37 cellular contexts compared by ENCODE assay signal in the genomic region with DNA sequence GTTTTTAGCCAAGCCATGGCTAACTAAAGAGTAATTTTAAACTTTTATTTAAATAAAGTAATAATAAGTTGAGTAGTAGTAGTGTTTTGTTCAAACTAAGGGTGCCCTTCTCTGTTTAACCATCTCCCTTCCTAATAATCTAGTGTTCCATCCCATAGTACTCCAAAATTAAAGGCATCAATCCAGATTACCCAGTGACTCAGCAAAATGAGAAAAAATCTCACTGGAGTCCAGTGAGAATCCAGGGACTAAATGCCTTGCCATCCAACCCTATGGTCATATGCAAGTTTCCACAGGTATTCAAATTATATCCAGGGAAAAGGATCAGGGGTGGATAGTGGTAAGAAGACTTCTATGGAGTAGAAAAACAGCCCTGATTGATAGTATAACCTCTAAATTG.
"Had no signal": no experiment of that assay in that cellular context is flagged by ENCODE, and none has a peak within 500 bp of the region (broad histone marks: within the 10 kb centered on the region; RNA-seq: fewer than 3 reads in every experiment).

No MANE protein-coding gene starts in this region.

- H3K4me1 ChIP-seq: adrenal gland had no signal

- H3K27ac ChIP-seq: adrenal gland, cardiac muscle cell, WERI-Rb-1 had no signal

- H3K9me3 ChIP-seq: adrenal gland had no signal

- H3K4me1 Mint-ChIP-seq: brain had no signal

- FAIRE-seq: bronchial epithelial cell had no signal

- H3K36me3 ChIP-seq: adrenal gland, cardiac muscle cell, WERI-Rb-1 had no signal

- H3K4me3 Mint-ChIP-seq: activated B cell treated with CpG ODN at 0.5 μM for 24 hours; activated CD4-positive, alpha-beta memory T cell treated with anti-CD3 and anti-CD28 coated beads for 36 hours; activated CD4-positive, alpha-beta T cell treated with anti-CD3 and anti-CD28 coated beads, Interleukin-2, amount 10 ng/mL, durations not matched to agents 24 days and 14 days; activated CD8-positive, alpha-beta T cell treated with anti-CD3 and anti-CD28 coated beads for 36 hours; activated naive CD4-positive, alpha-beta T cell treated with anti-CD3 and anti-CD28 coated beads for 36 hours; activated naive CD8-positive, alpha-beta T cell treated with anti-CD3 and anti-CD28 coated beads for 36 hours; activated T-cell treated with anti-CD3 and anti-CD28 coated beads, Interleukin-2, amount 50 U/mL, for 4 hours; activated T-cell treated with anti-CD3 and anti-CD28 coated beads, Interleukin-2, amount 50 U/mL, for 72 hours; activated T-helper 1 cell treated with anti-CD3 and anti-CD28 coated beads, Interleukin-12 subunit alpha, Interleukin-12 subunit beta, Interleukin-2, Interleukin-4 antibody, amounts not matched to agents 30 ng/mL and 10 ng/mL and 1 ng/mL, durations not matched to agents 14 hours and 24 hours and 36 hours; activated T-helper 17 cell treated with anti-CD3 and anti-CD28 coated beads, Interleukin-2, amount 50 U/mL, for 72 hours; brain; central memory CD8-positive, alpha-beta T cell; T-helper 1 cell treated with Interleukin-12 subunit alpha and Interleukin-12 subunit beta and Interleukin-4 antibody, amounts not matched to agents 30 μg/mL and 1 μg/mL, for 36 hours; T-helper 2 cell treated with Interferon-gamma antibody and Interleukin-4, amounts not matched to agents 5 μg/mL and 100 μg/mL, for 36 hours had no signal

- H3K36me3 Mint-ChIP-seq: activated CD4-positive, alpha-beta memory T cell treated with anti-CD3 and anti-CD28 coated beads for 36 hours; brain had no signal

- H3K9me3 Mint-ChIP-seq: activated B cell treated with CpG ODN at 0.5 μM for 24 hours; activated CD4-positive, alpha-beta memory T cell treated with anti-CD3 and anti-CD28 coated beads for 36 hours; activated CD8-positive, alpha-beta T cell treated with anti-CD3 and anti-CD28 coated beads for 36 hours; activated naive CD4-positive, alpha-beta T cell treated with anti-CD3 and anti-CD28 coated beads for 36 hours; activated naive CD4-positive, alpha-beta T cell treated with anti-CD3 and anti-CD28 coated beads, Interleukin-2, amount 50 U/mL, for 72 hours; activated naive CD8-positive, alpha-beta T cell treated with anti-CD3 and anti-CD28 coated beads for 36 hours; activated T-cell treated with anti-CD3 and anti-CD28 coated beads, Interleukin-2, amount 50 U/mL, for 4 hours; activated T-cell treated with anti-CD3 and anti-CD28 coated beads, Interleukin-2, amount 50 U/mL, for 72 hours; activated T-helper 1 cell treated with anti-CD3 and anti-CD28 coated beads, Interleukin-12 subunit alpha, Interleukin-12 subunit beta, Interleukin-2, Interleukin-4 antibody, amounts not matched to agents 30 ng/mL and 10 ng/mL and 1 ng/mL, durations not matched to agents 14 hours and 24 hours and 36 hours; activated T-helper 17 cell treated with anti-CD3 and anti-CD28 coated beads, Interleukin-2, amount 50 U/mL, for 72 hours; brain; central memory CD8-positive, alpha-beta T cell; T-helper 2 cell treated with Interferon-gamma antibody and Interleukin-4, amounts not matched to agents 5 μg/mL and 100 μg/mL, for 36 hours had no signal

- DNase-seq: activated B cell treated with CpG ODN at 0.5 μM for 24 hours; activated CD4-positive, alpha-beta memory T cell treated with anti-CD3 and anti-CD28 coated beads for 36 hours; activated CD4-positive, alpha-beta T cell treated with anti-CD3 and anti-CD28 coated beads for 4 hours; activated CD4-positive, alpha-beta T cell treated with anti-CD3 and anti-CD28 coated beads, Interleukin-2, amount 10 ng/mL, durations not matched to agents 24 days and 14 days; activated CD4-positive, alpha-beta T cell treated with anti-CD3 and anti-CD28 coated beads, Interleukin-2, amount 50 U/mL, for 1 hour; activated CD4-positive, alpha-beta T cell treated with anti-CD3 and anti-CD28 coated beads, Interleukin-2, amount 50 U/mL, for 4 hours; activated CD4-positive, CD25-positive, alpha-beta regulatory T cell treated with anti-CD3 and anti-CD28 coated beads, Interleukin-2, amount 50 U/mL, for 72 hours; activated CD8-positive, alpha-beta memory T cell treated with anti-CD3 and anti-CD28 coated beads, Interleukin-2, amount 50 U/mL, for 4 hours; activated CD8-positive, alpha-beta T cell treated with anti-CD3 and anti-CD28 coated beads for 36 hours; activated effector memory CD4-positive, alpha-beta T cell treated with anti-CD3 and anti-CD28 coated beads, Interleukin-2, amount 50 U/mL, for 16 hours; activated gamma-delta T cell treated with Interleukin-2 at 50 U/mL for 16 hours; activated naive CD4-positive, alpha-beta T cell; activated naive CD4-positive, alpha-beta T cell treated with anti-CD3 and anti-CD28 coated beads for 36 hours; activated naive CD4-positive, alpha-beta T cell treated with anti-CD3 and anti-CD28 coated beads, Interleukin-2, amount 50 U/mL, for 16 hours; activated naive CD8-positive, alpha-beta T cell treated with anti-CD3 and anti-CD28 coated beads for 36 hours; activated T-cell treated with anti-CD3 and anti-CD28 coated beads for 4 hours; activated T-cell treated with anti-CD3 and anti-CD28 coated beads, Interleukin-2, amount 50 U/mL, for 1 hour; activated T-cell treated with anti-CD3 and anti-CD28 coated beads, Interleukin-2, amount 50 U/mL, for 4 hours; activated T-cell treated with anti-CD3 and anti-CD28 coated beads, Interleukin-2, amount 50 U/mL, for 72 hours; adrenal gland; amniotic stem cell; aorta; caudate nucleus; cerebellar nuclear complex; T-helper 1 cell; T-helper 2 cell; T-helper 9 cell; WERI-Rb-1 had no signal

- H3K27ac Mint-ChIP-seq: activated B cell treated with CpG ODN at 0.5 μM for 24 hours; activated CD4-positive, alpha-beta memory T cell treated with anti-CD3 and anti-CD28 coated beads for 36 hours; activated CD4-positive, alpha-beta T cell treated with anti-CD3 and anti-CD28 coated beads, Interleukin-2, amount 10 ng/mL, durations not matched to agents 24 days and 14 days; activated CD8-positive, alpha-beta T cell treated with anti-CD3 and anti-CD28 coated beads for 36 hours; activated naive CD4-positive, alpha-beta T cell treated with anti-CD3 and anti-CD28 coated beads for 36 hours; activated naive CD4-positive, alpha-beta T cell treated with anti-CD3 and anti-CD28 coated beads, Interleukin-2, amount 50 U/mL, for 72 hours; activated naive CD8-positive, alpha-beta T cell treated with anti-CD3 and anti-CD28 coated beads for 36 hours; activated T-cell treated with anti-CD3 and anti-CD28 coated beads, Interleukin-2, amount 50 U/mL, for 72 hours; activated T-helper 1 cell treated with anti-CD3 and anti-CD28 coated beads, Interleukin-12 subunit alpha, Interleukin-12 subunit beta, Interleukin-2, Interleukin-4 antibody, amounts not matched to agents 30 ng/mL and 10 ng/mL and 1 ng/mL, durations not matched to agents 14 hours and 24 hours and 36 hours; activated T-helper 17 cell treated with anti-CD3 and anti-CD28 coated beads, Interleukin-2, amount 50 U/mL, for 72 hours; brain; T-helper 1 cell treated with Interleukin-12 subunit alpha and Interleukin-12 subunit beta and Interleukin-4 antibody, amounts not matched to agents 30 μg/mL and 1 μg/mL, for 36 hours; T-helper 2 cell treated with Interferon-gamma antibody and Interleukin-4, amounts not matched to agents 5 μg/mL and 100 μg/mL, for 36 hours had no signal

- H3K27me3 Mint-ChIP-seq: activated B cell treated with CpG ODN at 0.5 μM for 24 hours; activated CD4-positive, alpha-beta memory T cell treated with anti-CD3 and anti-CD28 coated beads for 36 hours; activated CD8-positive, alpha-beta T cell treated with anti-CD3 and anti-CD28 coated beads for 36 hours; activated naive CD8-positive, alpha-beta T cell treated with anti-CD3 and anti-CD28 coated beads for 36 hours; activated T-helper 17 cell treated with anti-CD3 and anti-CD28 coated beads, Interleukin-2, amount 50 U/mL, for 72 hours; brain; central memory CD8-positive, alpha-beta T cell had no signal

- H3K27me3 ChIP-seq: adrenal gland, cardiac muscle cell had no signal

- H3K4me3 ChIP-seq: adrenal gland, cardiac muscle cell had no signal

- ATAC-seq: activated CD8-positive, alpha-beta T cell treated with anti-CD3 and anti-CD28 coated beads for 36 hours; activated naive CD4-positive, alpha-beta T cell treated with anti-CD3 and anti-CD28 coated beads, Interleukin-2, amount 50 U/mL, for 72 hours; activated T-cell treated with anti-CD3 and anti-CD28 coated beads, Interleukin-2, amount 50 U/mL, for 4 hours; activated T-cell treated with anti-CD3 and anti-CD28 coated beads, Interleukin-2, amount 50 U/mL, for 72 hours; activated T-helper 17 cell treated with anti-CD3 and anti-CD28 coated beads, Interleukin-2, amount 50 U/mL, for 72 hours had no signal
